ENCODE assay signal across 25 cellular contexts in the genomic region with DNA sequence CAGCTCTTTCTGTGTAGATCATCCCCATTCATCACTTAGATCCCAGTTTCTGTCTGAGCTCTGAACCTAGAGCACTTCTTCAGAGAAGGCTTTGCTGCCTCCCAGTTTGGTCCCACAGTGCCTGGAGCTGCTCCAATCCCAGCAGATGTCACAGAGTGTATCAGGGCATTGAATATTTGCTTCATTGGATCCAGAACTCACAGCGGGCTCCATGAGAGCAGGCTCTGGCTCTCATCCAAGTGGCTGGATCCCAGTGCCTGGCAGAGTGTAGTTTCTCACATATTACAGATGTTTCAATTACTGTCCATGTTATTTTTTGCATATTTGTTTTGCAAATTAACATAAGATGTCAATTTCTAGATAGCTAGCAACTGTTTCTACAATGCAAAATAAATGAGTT.
"Had no signal": no experiment of that assay in that cellular context is flagged by ENCODE, and none has a peak within 500 bp of the region (broad histone marks: within the 10 kb centered on the region; RNA-seq: fewer than 3 reads in every experiment).

No MANE protein-coding gene starts in this region.

- DNase-seq: effector CD8-positive, alpha-beta T cell; endodermal cell; foreskin keratinocyte; heart left ventricle; kidney; natural killer cell; occipital lobe; ovary; psoas muscle; right cardiac atrium; sigmoid colon; stimulated activated CD4-positive, alpha-beta T cell treated with anti-CD3 and anti-CD28 coated beads, Interleukin-2, amount 100 ng/mL, for 24 hours; stimulated activated CD4-positive, alpha-beta T cell treated with anti-CD3 and anti-CD28 coated beads, Interleukin-4, amount 100 ng/mL, for 24 hours; stimulated activated naive CD4-positive, alpha-beta T cell treated with Interleukin-2 at 50 U/mL for 16 hours; stomach; thyroid gland; trophoblast cell had no signal

- H3K4me1 ChIP-seq: foreskin keratinocyte, gastroesophageal sphincter, heart left ventricle, psoas muscle, sigmoid colon, stomach, thyroid gland, vagina had no signal

- ATAC-seq: esophagus mucosa; foreskin keratinocyte; gastroesophageal sphincter; heart left ventricle; left lobe of liver; natural killer cell; psoas muscle; right cardiac atrium; stimulated activated effector memory CD8-positive, alpha-beta T cell treated with anti-CD3 and anti-CD28 coated beads, Interleukin-12 subunit alpha, Interleukin-12 subunit beta, amount 100 ng/mL, for 72 hours had no signal

- H3K4me3 ChIP-seq: gastroesophageal sphincter, heart left ventricle, hepatocyte, lung, ovary, psoas muscle, sigmoid colon, stomach, thyroid gland, vagina had no signal

- H3K27me3 ChIP-seq: foreskin keratinocyte, heart left ventricle, hepatocyte, ovary, sigmoid colon, stomach, thyroid gland, vagina had no signal

- H2AFZ ChIP-seq: hepatocyte had no signal

- H3K27ac ChIP-seq: epithelial cell of prostate, foreskin keratinocyte, gastroesophageal sphincter, heart left ventricle, hepatocyte, ovary, psoas muscle, sigmoid colon, stomach, thyroid gland, vagina had no signal

- H3K4me2 ChIP-seq: hepatocyte had no signal

- H3K9me3 ChIP-seq: gastroesophageal sphincter, heart left ventricle, ovary, psoas muscle, sigmoid colon, stomach, thyroid gland, vagina had no signal

- H3K79me2 ChIP-seq: hepatocyte had no signal

- H3K36me3 ChIP-seq: gastroesophageal sphincter, heart left ventricle, ovary, sigmoid colon, stomach, thyroid gland, vagina had no signal
